Comparison of ENCODE assay signal across 8 cellular contexts in the genomic region with DNA sequence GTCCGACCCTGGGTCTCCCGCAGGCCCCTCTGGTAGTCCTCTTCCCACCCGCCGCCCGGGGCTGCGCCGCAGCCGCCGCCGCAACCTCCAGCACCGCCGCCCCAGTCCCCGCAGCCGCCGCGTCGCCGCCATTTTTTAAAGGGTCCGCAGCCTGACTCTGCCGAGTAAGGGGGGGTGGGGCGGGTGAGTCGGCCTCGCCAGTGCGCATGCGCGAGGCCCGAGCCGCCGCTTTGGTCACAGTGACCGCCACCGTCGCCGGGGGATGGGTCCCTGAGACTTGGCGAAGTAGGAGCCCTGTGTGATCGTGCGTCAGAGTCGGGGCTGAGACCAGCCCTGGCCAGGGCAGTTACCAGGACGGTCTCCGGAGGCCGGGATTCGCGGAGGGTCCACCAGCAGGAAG.
DNase-seq lines count a peak whose midpoint lies in the region; ATAC-seq and TF ChIP-seq lines count a peak whose summit lies in the region.
"Not testable (repeated sequence)": the region's sequence is repeated elsewhere in the genome, so short reads cannot be mapped to it uniquely, and the experiment has no call there.

No MANE protein-coding gene starts in this region.

- H3K4me3 Mint-ChIP-seq in T-helper 2 cell treated with Interferon-gamma antibody and Interleukin-4, amounts not matched to agents 5 μg/mL and 100 μg/mL, for 36 hours = peak overlapping the region; percentile 91
- peak overlapping the region; percentile 84 for H3K4me3 Mint-ChIP-seq in activated T-cell treated with anti-CD3 and anti-CD28 coated beads, Interleukin-2, amount 50 U/mL, for 4 hours

- not testable (repeated sequence) for H2AFZ ChIP-seq in HCT116 (ENCODE audit: low read depth, low read length, poor library complexity, severe bottlenecking); osteoblast (ENCODE audit: low read length)

- H3K9me3 Mint-ChIP-seq in T-helper 2 cell treated with Interferon-gamma antibody and Interleukin-4, amounts not matched to agents 5 μg/mL and 100 μg/mL, for 36 hours; activated T-cell treated with anti-CD3 and anti-CD28 coated beads, Interleukin-2, amount 50 U/mL, for 4 hours: not testable (repeated sequence)

- RAD21 ChIA-PET in HCT116 (lab: Charles Lee; ENCODE audit: low non-redundant PET in 1 of 2, low total read pairs in 2 of 2, uncharacterized antibody in 2 of 2, unreplicated experiment in 2 of 2) = not testable (repeated sequence)

- not testable (repeated sequence) for TF ChIP-seq CTCF in HCT116 (IDR thresholded peaks at IDR 0.05 in 2 of 3, conservative IDR thresholded peaks at IDR 0.05 in 1 of 3; ENCODE audit: borderline replicate concordance in 1 of 3, insufficient read depth in 1 of 3, low read depth in 2 of 3, low read length in 2 of 3); cardiac fibroblast (IDR thresholded peaks at IDR 0.05; ENCODE audit: low read depth, low read length); osteoblast (IDR thresholded peaks at IDR 0.05; ENCODE audit: extremely low read depth, low read depth, low read length); vagina (IDR thresholded peaks at IDR 0.05)

- H3K4me1 Mint-ChIP-seq in T-helper 2 cell treated with Interferon-gamma antibody and Interleukin-4, amounts not matched to agents 5 μg/mL and 100 μg/mL, for 36 hours (ENCODE audit: low read depth); activated T-cell treated with anti-CD3 and anti-CD28 coated beads, Interleukin-2, amount 50 U/mL, for 4 hours (ENCODE audit: low read depth): not testable (repeated sequence)

- not testable (repeated sequence) for TF ChIP-seq POLR2A in HCT116 (IDR thresholded peaks at IDR 0.05; ENCODE audit: borderline replicate concordance, extremely low read depth, insufficient read depth, insufficient read length)
- TF ChIP-seq POLR2A in vagina (IDR thresholded peaks at IDR 0.05) = peak in 1 of 2 donors; percentile 54

- not testable (repeated sequence) for H3K9me3 ChIP-seq in HCT116 (ENCODE audit: control insufficient read depth in 1 of 2, insufficient read depth in 1 of 2, low read depth in 1 of 2, low read length in 2 of 2); osteoblast (ENCODE audit: low read depth, low read length); vagina

- POLR2A ChIA-PET in HCT116 (lab: Charles Lee) = not testable (repeated sequence)

- not testable (repeated sequence) for H3K36me3 Mint-ChIP-seq in T-helper 2 cell treated with Interferon-gamma antibody and Interleukin-4, amounts not matched to agents 5 μg/mL and 100 μg/mL, for 36 hours (ENCODE audit: low read depth); activated T-cell treated with anti-CD3 and anti-CD28 coated beads, Interleukin-2, amount 50 U/mL, for 4 hours (ENCODE audit: insufficient read depth)

- intact Hi-C loops in HCT116 (cut with micrococcal nuclease); left ventricle myocardium superior (cut with micrococcal nuclease); vagina (cut with DNase I): not testable (repeated sequence)

- TF ChIP-seq RAD21 in HCT116 (IDR thresholded peaks at IDR 0.05; ENCODE audit: low read depth) = not testable (repeated sequence)

- not testable (repeated sequence) for H3K27ac Mint-ChIP-seq in T-helper 2 cell treated with Interferon-gamma antibody and Interleukin-4, amounts not matched to agents 5 μg/mL and 100 μg/mL, for 36 hours

- H3K27me3 Mint-ChIP-seq in T-helper 2 cell treated with Interferon-gamma antibody and Interleukin-4, amounts not matched to agents 5 μg/mL and 100 μg/mL, for 36 hours (ENCODE audit: low read depth); activated T-cell treated with anti-CD3 and anti-CD28 coated beads, Interleukin-2, amount 50 U/mL, for 4 hours (ENCODE audit: low read depth): not testable (repeated sequence)

- H3K4me1 ChIP-seq in HCT116 (ENCODE audit: control insufficient read depth in 1 of 2, insufficient read depth in 2 of 2, low read length in 2 of 2); osteoblast (ENCODE audit: insufficient read depth, low read length); vagina: not testable (repeated sequence)

- not testable (repeated sequence) for H3K9me2 ChIP-seq in HCT116 (ENCODE audit: insufficient read depth)

- not testable (repeated sequence) for H3K36me3 ChIP-seq in HCT116 (ENCODE audit: control insufficient read depth in 1 of 2, insufficient read depth in 2 of 2, low read length in 2 of 2); osteoblast (ENCODE audit: insufficient read depth, low read length); vagina

- H3K4me3 ChIP-seq in HCT116 (replicated peaks in 1 of 2; ENCODE audit: low read depth in 1 of 2, low read length in 2 of 2) = peak overlapping the region; percentile 32 to 58
- H3K4me3 ChIP-seq in cardiac fibroblast (replicated peaks in 1 of 2; ENCODE audit: low read depth in 2 of 2, low read length in 2 of 2) = peak overlapping the region; percentile 25 to 33
- peak overlapping the region; percentile 72 for H3K4me3 ChIP-seq in osteoblast (ENCODE audit: insufficient read depth, low read length)
- peak overlapping the region; percentile 55 to 60 for H3K4me3 ChIP-seq in vagina

- BruUV-seq in HCT116 (replicated peaks; lab: Mats Ljungman, UMichigan) = not testable (repeated sequence)

- not testable (repeated sequence) for H4K20me1 ChIP-seq in HCT116 (ENCODE audit: insufficient read depth); osteoblast (ENCODE audit: insufficient read depth, low read length)

- CTCF ChIA-PET in HCT116 (lab: Charles Lee) = not testable (repeated sequence)

- H3K27ac ChIP-seq in HCT116 (ENCODE audit: low read depth, low read length) (peak overlapping the region; percentile 55; the same call in 1 of the 2 replicates), vagina (peak overlapping the region; percentile 78)
- H3K27ac ChIP-seq in osteoblast (ENCODE audit: low read depth, low read length) = not testable (repeated sequence)

- peak overlapping the region; percentile 60; the same call in 1 of the 2 replicates for H3K4me2 ChIP-seq in HCT116 (ENCODE audit: low read length)
- not testable (repeated sequence) for H3K4me2 ChIP-seq in osteoblast (ENCODE audit: insufficient read depth, low read length)

- H3K79me2 ChIP-seq in HCT116 (ENCODE audit: insufficient read depth, low read length); osteoblast (ENCODE audit: insufficient read depth, low read length): not testable (repeated sequence)

- H3K27me3 ChIP-seq in HCT116 (ENCODE audit: insufficient read depth, low read length); osteoblast (ENCODE audit: insufficient read depth, low read length); vagina: not testable (repeated sequence)

- not testable (repeated sequence) for DNase-seq in HCT116 (ENCODE audit: low read depth, low spot score); cardiac fibroblast (ENCODE audit: low read depth in 2 of 2); osteoblast (ENCODE audit: insufficient read length, low spot score, missing footprints); vagina (ENCODE audit: extremely low spot score in 2 of 2)
- peak; percentile 71 for DNase-seq in T-helper 2 cell treated with Interferon-gamma antibody and Interleukin-4, amounts not matched to agents 5 μg/mL and 100 μg/mL, for 36 hours (ENCODE audit: low spot score)
- DNase-seq in activated T-cell treated with anti-CD3 and anti-CD28 coated beads, Interleukin-2, amount 50 U/mL, for 4 hours = peak; percentile 63
- peak; percentile 91 for DNase-seq in left ventricle myocardium superior
- peak; percentile 12 to 52 (median 44) for DNase-seq in stimulated activated CD4-positive, alpha-beta T cell treated with anti-CD3 and anti-CD28 coated beads, TNF-alpha, amount 100 ng/mL, for 4 hours (ENCODE audit: low read depth in 3 of 3)

- peak overlapping the region; percentile 62; the same call in 1 of the 2 replicates for H3K9ac ChIP-seq in HCT116 (ENCODE audit: low read length)

- ATAC-seq in HCT116 (peak; percentile 54; the same call in 1 of the 2 replicates), left ventricle myocardium superior (peak; percentile 89)
- peak; percentile 37 to 66 for ATAC-seq in activated T-cell treated with anti-CD3 and anti-CD28 coated beads, Interleukin-2, amount 50 U/mL, for 4 hours
